ENCODE assay signal across 8 cellular contexts in the genomic region with DNA sequence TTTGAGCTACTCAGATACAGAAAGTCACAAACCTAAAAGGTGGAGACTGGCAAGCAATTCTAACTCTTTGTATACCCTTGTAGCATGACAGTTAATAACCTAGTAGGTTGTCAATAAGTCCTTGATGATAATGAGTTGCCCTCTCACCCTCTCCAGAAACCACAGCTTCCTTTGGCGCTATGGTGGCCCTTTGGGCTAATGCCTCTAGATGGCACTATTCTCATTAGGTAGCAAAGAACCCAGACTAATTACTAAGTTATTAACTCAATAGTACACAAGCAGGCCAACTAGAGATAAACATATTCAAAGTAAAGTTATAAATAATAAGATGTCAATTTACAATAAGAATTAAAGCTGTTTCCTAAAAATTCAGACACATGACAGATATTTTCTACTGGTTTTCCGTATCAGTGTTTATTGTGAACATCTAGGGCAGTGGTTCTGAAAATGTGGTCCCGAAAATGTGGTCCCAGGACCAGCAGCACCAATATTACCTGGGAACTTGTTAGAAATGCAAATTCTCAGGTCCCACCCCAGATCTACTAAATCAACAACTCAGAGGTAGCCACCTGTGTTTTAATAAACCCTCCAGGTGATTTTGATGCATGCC. TPM values are rescaled to one million over a fixed set of nuclear protein-coding genes. Genes with fewer than 3 reads are reported as not detected.
DNase-seq lines count a peak whose midpoint lies in the region; ATAC-seq and TF ChIP-seq lines count a peak whose summit lies in the region.

No MANE protein-coding gene starts in this region.

- 0 out of 2 replicates have a peak, but pooled peaks cover 4% of the 10 kb centered on the region for H3K79me2 ChIP-seq in SU-DHL-6 (ENCODE audit: insufficient read depth, low read length)

- no peak overlapping the region for H3K27ac Mint-ChIP-seq in type B pancreatic cell

- H3K9me3 ChIP-seq in BE2C: no peaks in the 10 kb centered on the region
- H3K9me3 ChIP-seq in SU-DHL-6 (ENCODE audit: insufficient read depth, low read length): no peaks in the 10 kb centered on the region

- TF ChIP-seq CTCF in BE2C (IDR thresholded peaks at IDR 0.05; ENCODE audit: low read depth, low read length) (peak; percentile 91), SU-DHL-6 (IDR thresholded peaks at IDR 0.05; ENCODE audit: insufficient read depth, low read length, poor library complexity, severe bottlenecking) (peak; percentile 93), fibroblast of the aortic adventitia (IDR thresholded peaks at IDR 0.05; ENCODE audit: insufficient read depth, low read length) (peak; percentile 64), type B pancreatic cell (conservative IDR thresholded peaks at IDR 0.05) (peak; percentile 64)

- H3K27me3 ChIP-seq in BE2C (no peaks in the 10 kb centered on the region), SU-DHL-6 (ENCODE audit: low read length) (no peaks in the 10 kb centered on the region)

- H4K20me1 ChIP-seq in SU-DHL-6 (ENCODE audit: low read depth, low read length): no peaks in the 10 kb centered on the region

- H3F3A ChIP-seq in SU-DHL-6 (ENCODE audit: insufficient read depth): peaks cover 9% of the 10 kb centered on the region; the same call in 1 of the 2 replicates

- no peak overlapping the region for H3K4me3 ChIP-seq in BE2C (ENCODE audit: low read depth, low read length)
- no peak overlapping the region for H3K4me3 ChIP-seq in SU-DHL-6 (ENCODE audit: insufficient read depth, low read length, poor library complexity, severe bottlenecking)
- no peak overlapping the region for H3K4me3 ChIP-seq in fibroblast of the aortic adventitia (ENCODE audit: low read depth, low read length)

- H3K9me2 ChIP-seq in SU-DHL-6 (replicated peaks; ENCODE audit: insufficient read depth, low read length): no peaks in the 10 kb centered on the region

- H3K4me1 Mint-ChIP-seq in type B pancreatic cell (ENCODE audit: unreplicated experiment): no peaks in the 10 kb centered on the region

- H3K9ac ChIP-seq in SU-DHL-6 (ENCODE audit: low read length): no peak overlapping the region

- H3K4me3 Mint-ChIP-seq in type B pancreatic cell: no peak overlapping the region

- peaks cover 1% of the 10 kb centered on the region for H3K9me3 Mint-ChIP-seq in type B pancreatic cell

- H3K27ac ChIP-seq in SU-DHL-6 (ENCODE audit: low read depth, low read length): no peak overlapping the region

- H2AFZ ChIP-seq in SU-DHL-6 (ENCODE audit: low read depth, low read length, severe bottlenecking): no peak overlapping the region

- H3K36me3 ChIP-seq in BE2C: peaks cover 2% of the 10 kb centered on the region; the same call in 1 of the 2 replicates
- H3K36me3 ChIP-seq in SU-DHL-6 (ENCODE audit: low read length): 0 out of 2 replicates have a peak, but pooled peaks cover 6% of the 10 kb centered on the region

- no peaks in the 10 kb centered on the region for H3K4me1 ChIP-seq in BE2C

- no peak overlapping the region for H3K4me2 ChIP-seq in SU-DHL-6 (ENCODE audit: low read depth, low read length, poor library complexity, severe bottlenecking)

- DNase-seq in BE2C (peak; percentile 48), fibroblast of the aortic adventitia (ENCODE audit: low read depth) (peak; percentile 25), type B pancreatic cell (ENCODE audit: extremely low spot score, unreplicated experiment) (no peak), ureter (ENCODE audit: low spot score) (no peak)
- no peak for DNase-seq in activated CD4-positive, CD25-positive, alpha-beta regulatory T cell treated with anti-CD3 and anti-CD28 coated beads, Interleukin-2, amount 50 U/mL, for 72 hours

- peaks cover 18% of the 10 kb centered on the region for H3K36me3 Mint-ChIP-seq in type B pancreatic cell

- peak; percentile 76 for ATAC-seq in GM18498 (IDR thresholded peaks at IDR 0.05; ENCODE audit: unreplicated experiment)
- peak; percentile 80 for ATAC-seq in HG03159 (IDR thresholded peaks at IDR 0.05; ENCODE audit: unreplicated experiment)

- no peaks in the 10 kb centered on the region for H3K27me3 Mint-ChIP-seq in type B pancreatic cell

RNA-seq across cellular contexts. Expression of a gene that starts 41.1 kb away (rescaled TPM):
- polyA plus RNA-seq in BE2C (2012; ENCODE audit: insufficient read depth, insufficient read length, low read depth): 21.3 TPM
- 7.4 and 21.8 TPM in 2 replicates for total RNA-seq in fibroblast of the aortic adventitia (ENCODE audit: low replicate concordance)
- 26.9 and 30.1 TPM in 2 replicates for total RNA-seq in type B pancreatic cell (ENCODE audit: low replicate concordance)
- total RNA-seq in ureter: 42.5 TPM

Comparison
In these comparisons a context has a peak if more than half of its experiments do, and no peak if none do; other contexts are left out.
1. DNase-seq: peak in BE2C (single experiment) and fibroblast of the aortic adventitia (single experiment); none in type B pancreatic cell (single experiment), ureter (single experiment) and activated CD4-positive, CD25-positive, alpha-beta regulatory T cell treated with anti-CD3 and anti-CD28 coated beads, Interleukin-2, amount 50 U/mL, for 72 hours (single experiment).
2. Peak in every context shown above with its lines, with median percentiles within 50 percentile points of each other: CTCF ChIP-seq.